In genomic region chr9:120580591-120580896, GRCh38 we compare ENCODE assay signal across 8 cellular contexts. TPM values are rescaled to one million over a fixed set of nuclear protein-coding genes. Genes with fewer than 3 reads are reported as not detected.
DNase-seq lines count a peak whose midpoint lies in the region; ATAC-seq and TF ChIP-seq lines count a peak whose summit lies in the region.

No MANE protein-coding gene starts in this region.

- peak overlapping the region in 1 of 3 donors; percentile 96 for H3K4me3 ChIP-seq in liver (ENCODE audit: low read depth in 1 of 3, low read length in 3 of 3)
- peak overlapping the region; percentile 99 for H3K4me3 ChIP-seq in suprapubic skin

- WGBS in liver: 92% methylated on average over 2 of the region's 2 CpGs
- 97% methylated on average over 2 of the region's 2 CpGs for WGBS in suprapubic skin

- TF ChIP-seq RAD21 in liver (IDR thresholded peaks at IDR 0.05): no peak

- H3K9ac ChIP-seq in liver (ENCODE audit: low read depth in 1 of 2, low read length in 2 of 2): no peak overlapping the region

- DNase-seq in activated CD4-positive, alpha-beta T cell treated with anti-CD3 and anti-CD28 coated beads, Interleukin-2, amount 10 ng/mL, durations not matched to agents 7 days and 5 days: no peak
- no peak for DNase-seq in activated CD4-positive, alpha-beta T cell treated with anti-CD3 and anti-CD28 coated beads for 48 hours
- DNase-seq in suprapubic skin (ENCODE audit: low spot score in 2 of 2) (no peak), DMS 273 (lab: John Stamatoyannopoulos, UW; ENCODE audit: unreplicated experiment) (no peak), putamen (ENCODE audit: low spot score) (no peak)

- H3K27ac ChIP-seq in liver (ENCODE audit: low read depth in 1 of 2, low read length in 2 of 2): peak overlapping the region; percentile 3 to 25
- peak overlapping the region; percentile 14 for H3K27ac ChIP-seq in suprapubic skin

- no peak for TF ChIP-seq CTCF in liver (IDR thresholded peaks at IDR 0.05; ENCODE audit: low read depth, low read length, missing input control)
- TF ChIP-seq CTCF in suprapubic skin (IDR thresholded peaks at IDR 0.05): no peak

- no peaks in the 10 kb centered on the region for H3K36me3 ChIP-seq in liver (ENCODE audit: control insufficient read depth in 4 of 4, insufficient read depth in 3 of 4, low read depth in 1 of 4, low read length in 3 of 4)
- H3K36me3 ChIP-seq in suprapubic skin: peaks cover 3% of the 10 kb centered on the region

- H3K27me3 Mint-ChIP-seq in activated CD4-positive, alpha-beta T cell treated with anti-CD3 and anti-CD28 coated beads, Interleukin-2, amount 10 ng/mL, durations not matched to agents 7 days and 5 days: no peaks in the 10 kb centered on the region
- no peaks in the 10 kb centered on the region for H3K27me3 Mint-ChIP-seq in activated T-helper 17 cell treated with anti-CD3 and anti-CD28 coated beads, Interleukin-2, amount 50 U/mL, for 72 hours

- H3K9me3 ChIP-seq in liver (ENCODE audit: control insufficient read depth in 4 of 4, low read length in 3 of 4): no peaks in the 10 kb centered on the region
- H3K9me3 ChIP-seq in suprapubic skin: no peaks in the 10 kb centered on the region

- TF ChIP-seq EP300 in suprapubic skin (IDR thresholded peaks at IDR 0.05): no peak

- peaks cover 71% of the 10 kb centered on the region for H3K4me1 Mint-ChIP-seq in activated CD4-positive, alpha-beta T cell treated with anti-CD3 and anti-CD28 coated beads, Interleukin-2, amount 10 ng/mL, durations not matched to agents 7 days and 5 days
- peaks cover 18% of the 10 kb centered on the region for H3K4me1 Mint-ChIP-seq in activated T-helper 17 cell treated with anti-CD3 and anti-CD28 coated beads, Interleukin-2, amount 50 U/mL, for 72 hours

- CTCF ChIA-PET in activated CD4-positive, alpha-beta T cell treated with anti-CD3 and anti-CD28 coated beads, Interleukin-2, amount 10 ng/mL, durations not matched to agents 7 days and 5 days (lab: Charles Lee): no interaction called here

- ATAC-seq in activated T-helper 17 cell treated with anti-CD3 and anti-CD28 coated beads, Interleukin-2, amount 50 U/mL, for 72 hours (replicated peaks): no peak
- no peak for ATAC-seq in HG03521 (IDR thresholded peaks at IDR 0.05; ENCODE audit: unreplicated experiment)

- H3K4me3 Mint-ChIP-seq in activated CD4-positive, alpha-beta T cell treated with anti-CD3 and anti-CD28 coated beads, Interleukin-2, amount 10 ng/mL, durations not matched to agents 7 days and 5 days: peak overlapping the region; percentile 97
- H3K4me3 Mint-ChIP-seq in activated T-helper 17 cell treated with anti-CD3 and anti-CD28 coated beads, Interleukin-2, amount 50 U/mL, for 72 hours: peak overlapping the region; percentile 98

- POLR2A ChIA-PET in activated CD4-positive, alpha-beta T cell treated with anti-CD3 and anti-CD28 coated beads, Interleukin-2, amount 10 ng/mL, durations not matched to agents 7 days and 5 days (lab: Charles Lee): no interaction called here

- peaks cover 39% of the 10 kb centered on the region for H3K36me3 Mint-ChIP-seq in activated CD4-positive, alpha-beta T cell treated with anti-CD3 and anti-CD28 coated beads, Interleukin-2, amount 10 ng/mL, durations not matched to agents 7 days and 5 days (ENCODE audit: low read depth)
- H3K36me3 Mint-ChIP-seq in activated T-helper 17 cell treated with anti-CD3 and anti-CD28 coated beads, Interleukin-2, amount 50 U/mL, for 72 hours (ENCODE audit: low read depth): peaks cover 5% of the 10 kb centered on the region

- H3K4me1 ChIP-seq in liver (ENCODE audit: control insufficient read depth in 4 of 4, insufficient read depth in 4 of 4, low read length in 3 of 4) (peaks cover 2 to 21% (median 10%) of the 10 kb centered on the region in 4 donors), suprapubic skin (peaks cover 16% of the 10 kb centered on the region)

- no peaks in the 10 kb centered on the region for H3K27me3 ChIP-seq in liver (ENCODE audit: control insufficient read depth in 4 of 4, insufficient read depth in 4 of 4, low read length in 3 of 4)
- H3K27me3 ChIP-seq in suprapubic skin: no peaks in the 10 kb centered on the region

- TF ChIP-seq POLR2A in suprapubic skin (IDR thresholded peaks at IDR 0.05): no peak

- peak overlapping the region; percentile 97 for H3K27ac Mint-ChIP-seq in activated CD4-positive, alpha-beta T cell treated with anti-CD3 and anti-CD28 coated beads, Interleukin-2, amount 10 ng/mL, durations not matched to agents 7 days and 5 days
- peak overlapping the region; percentile 94 for H3K27ac Mint-ChIP-seq in activated T-helper 17 cell treated with anti-CD3 and anti-CD28 coated beads, Interleukin-2, amount 50 U/mL, for 72 hours

- peaks cover 9% of the 10 kb centered on the region for H3K9me3 Mint-ChIP-seq in activated CD4-positive, alpha-beta T cell treated with anti-CD3 and anti-CD28 coated beads, Interleukin-2, amount 10 ng/mL, durations not matched to agents 7 days and 5 days
- no peaks in the 10 kb centered on the region for H3K9me3 Mint-ChIP-seq in activated T-helper 17 cell treated with anti-CD3 and anti-CD28 coated beads, Interleukin-2, amount 50 U/mL, for 72 hours

TF ChIP-seq in liver, 16 proteins besides CTCF, POLR2A, EP300 and RAD21:
- no peak for TF ChIP-seq FOXA2 (IDR thresholded peaks at IDR 0.05)
- no peak for TF ChIP-seq JUND (IDR thresholded peaks at IDR 0.05)
- no peak for TF ChIP-seq NR2F2 (IDR thresholded peaks at IDR 0.05)
- TF ChIP-seq, protein P1, sequence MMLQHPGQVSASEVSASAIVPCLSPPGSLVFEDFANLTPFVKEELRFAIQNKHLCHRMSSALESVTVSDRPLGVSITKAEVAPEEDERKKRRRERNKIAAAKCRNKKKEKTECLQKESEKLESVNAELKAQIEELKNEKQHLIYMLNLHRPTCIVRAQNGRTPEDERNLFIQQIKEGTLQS (IDR thresholded peaks at IDR 0.05): no peak
- no peak for TF ChIP-seq FOXA1 (IDR thresholded peaks at IDR 0.05)
- TF ChIP-seq HNF4G (IDR thresholded peaks at IDR 0.05): no peak

RNA-seq across cellular contexts. Expression of gene CDK5RAP2, which starts 0.6 kb away (rescaled TPM):
- total RNA-seq in activated CD4-positive, alpha-beta T cell treated with anti-CD3 and anti-CD28 coated beads, Interleukin-2, amount 10 ng/mL, durations not matched to agents 7 days and 5 days: 100 to 1,000 TPM; 103 to 105 TPM
- 10 to 100 TPM; 65.9 to 68.4 TPM for total RNA-seq in activated T-helper 17 cell treated with anti-CD3 and anti-CD28 coated beads, Interleukin-2, amount 50 U/mL, for 72 hours
- total RNA-seq in liver (10 to 100 TPM; 29.3 to 38.9 TPM), suprapubic skin (100 to 1,000 TPM in 1 of 4 donors, 10 to 100 TPM in 3; 60.1 to 105 (median 64.3) TPM)
- 10 to 100 TPM; 11.7 to 14.1 TPM for polyA plus RNA-seq in liver
